Comparison of ENCODE assay signal across 11 cellular contexts in the genomic region with DNA sequence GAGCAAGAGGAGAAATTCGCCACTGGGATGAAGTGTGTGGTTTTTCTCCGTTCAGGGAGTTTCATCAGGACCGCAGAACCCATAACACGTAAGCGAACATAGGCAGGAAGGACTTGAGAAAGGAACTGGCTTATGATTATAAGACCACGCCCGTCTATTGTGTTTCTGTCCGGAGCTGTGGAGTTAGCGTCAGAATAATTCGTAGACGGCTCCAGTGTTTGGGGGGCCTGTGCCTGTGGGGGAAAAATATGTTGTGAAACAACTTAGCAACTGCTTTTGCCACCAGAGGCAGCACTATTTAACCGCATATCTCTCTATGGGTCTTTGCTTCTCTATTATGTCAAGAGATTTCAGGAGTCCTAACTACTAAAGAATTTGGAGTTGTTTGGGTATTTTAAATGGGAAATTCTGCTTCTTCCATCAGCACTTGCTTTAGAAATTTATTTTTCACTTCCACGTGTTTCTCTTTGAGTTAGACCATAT. TPM values are rescaled to one million over a fixed set of nuclear protein-coding genes. Genes with fewer than 3 reads are reported as not detected.
DNase-seq lines count a peak whose midpoint lies in the region; ATAC-seq and TF ChIP-seq lines count a peak whose summit lies in the region.
"Had no signal": no experiment of that assay in that cellular context is flagged by ENCODE, and none has a peak within 500 bp of the region (broad histone marks: within the 10 kb centered on the region; RNA-seq: fewer than 3 reads in every experiment).

No MANE protein-coding gene starts in this region.

- H3K27ac Mint-ChIP-seq in activated naive CD4-positive, alpha-beta T cell treated with anti-CD3 and anti-CD28 coated beads, Interleukin-2, amount 50 U/mL, for 24 hours = no peak overlapping the region
- no peak overlapping the region for H3K27ac Mint-ChIP-seq in endothelial cell (ENCODE audit: unreplicated experiment)
- H3K27ac Mint-ChIP-seq in mesothelial cell of epicardium = no peak overlapping the region
- H3K27ac Mint-ChIP-seq: stimulated activated naive CD8-positive, alpha-beta T cell treated with anti-CD3 and anti-CD28 coated beads, Interleukin-15, Interleukin-2, amounts not matched to agents 100 ng/mL and 50 ng/mL, for 24 hours had no signal

- DNase-seq in activated naive CD4-positive, alpha-beta T cell treated with Interleukin-2 at 50 U/mL for 16 hours = no peak
- DNase-seq in endothelial cell (ENCODE audit: low spot score) (peak; percentile 41), mesothelial cell of epicardium (ENCODE audit: low spot score in 2 of 2, unreplicated experiment in 2 of 2) (no peak), ureter (ENCODE audit: low spot score) (peak; percentile 44)
- DNase-seq: Karpas-422 had no signal

- H3K4me1 Mint-ChIP-seq in activated naive CD4-positive, alpha-beta T cell treated with anti-CD3 and anti-CD28 coated beads, Interleukin-2, amount 50 U/mL, for 24 hours = no peaks in the 10 kb centered on the region
- H3K4me1 Mint-ChIP-seq in endothelial cell (ENCODE audit: unreplicated experiment) (peaks cover 13% of the 10 kb centered on the region), mesothelial cell of epicardium (peaks cover 6% of the 10 kb centered on the region)

- H3K36me3 Mint-ChIP-seq in activated naive CD4-positive, alpha-beta T cell treated with anti-CD3 and anti-CD28 coated beads, Interleukin-2, amount 50 U/mL, for 24 hours = no peaks in the 10 kb centered on the region
- H3K36me3 Mint-ChIP-seq in endothelial cell (ENCODE audit: low read depth, unreplicated experiment) = no peaks in the 10 kb centered on the region
- no peaks in the 10 kb centered on the region for H3K36me3 Mint-ChIP-seq in mesothelial cell of epicardium

- peaks cover under 1% of the 10 kb centered on the region for H3K9me3 Mint-ChIP-seq in activated naive CD4-positive, alpha-beta T cell treated with anti-CD3 and anti-CD28 coated beads, Interleukin-2, amount 50 U/mL, for 24 hours
- H3K9me3 Mint-ChIP-seq in endothelial cell (ENCODE audit: unreplicated experiment) (no peaks in the 10 kb centered on the region), mesothelial cell of epicardium (peaks cover 8% of the 10 kb centered on the region)

- peak overlapping the region; percentile 77 for H3K4me3 Mint-ChIP-seq in activated naive CD4-positive, alpha-beta T cell treated with anti-CD3 and anti-CD28 coated beads, Interleukin-2, amount 50 U/mL, for 24 hours
- H3K4me3 Mint-ChIP-seq in endothelial cell (ENCODE audit: unreplicated experiment) (peak overlapping the region; percentile 82), mesothelial cell of epicardium (peak overlapping the region; percentile 51)

- TF ChIP-seq CTCF in endothelial cell (IDR thresholded peaks at IDR 0.05; ENCODE audit: unreplicated experiment) = no peak
- no peak for TF ChIP-seq CTCF in mesothelial cell of epicardium (IDR thresholded peaks at IDR 0.05; ENCODE audit: unreplicated experiment)

- peaks cover 27% of the 10 kb centered on the region for H3K27me3 Mint-ChIP-seq in activated naive CD4-positive, alpha-beta T cell treated with anti-CD3 and anti-CD28 coated beads, Interleukin-2, amount 50 U/mL, for 24 hours
- H3K27me3 Mint-ChIP-seq in endothelial cell (ENCODE audit: unreplicated experiment) (peaks cover 6% of the 10 kb centered on the region), mesothelial cell of epicardium (ENCODE audit: low read depth) (peaks cover 75% of the 10 kb centered on the region)

- no peak for ATAC-seq in GM19455 (IDR thresholded peaks at IDR 0.05; ENCODE audit: unreplicated experiment)
- ATAC-seq in GM19035 (IDR thresholded peaks at IDR 0.05; ENCODE audit: unreplicated experiment) = no peak
- no peak for ATAC-seq in GM19452 (IDR thresholded peaks at IDR 0.05; ENCODE audit: unreplicated experiment)

RNA-seq across cellular contexts. Expression of a gene that starts 0.5 kb away (rescaled TPM):
- total RNA-seq in endothelial cell (ENCODE audit: unreplicated experiment) (5.1 TPM), mesothelial cell of epicardium (0.13 TPM in 1 of 3 replicates, not detected in the others), ureter (18.6 TPM)
- total RNA-seq: SJSA1 had no signal

RNA-seq across cellular contexts. Expression of a gene that starts 48.7 kb away (rescaled TPM):
- 0.21 TPM for total RNA-seq in endothelial cell (ENCODE audit: unreplicated experiment)
- not detected in 3 replicates for total RNA-seq in mesothelial cell of epicardium
- 2.9 TPM for total RNA-seq in ureter
- total RNA-seq: SJSA1 had no signal

Comparison
In these comparisons a context has a peak if more than half of its experiments do, and no peak if none do; other contexts are left out.
1. DNase-seq: peak in endothelial cell (single experiment) and ureter (single experiment); none in activated naive CD4-positive, alpha-beta T cell treated with Interleukin-2 at 50 U/mL for 16 hours (single experiment) and mesothelial cell of epicardium (0 of 2).
2. Peak in every context shown above with its lines, with median percentiles within 50 percentile points of each other: H3K4me3 Mint-ChIP-seq.